Comparison of ENCODE assay signal across 18 cellular contexts in genomic region chr6:73367761-73368355, GRCh38. TPM values are rescaled to one million over a fixed set of nuclear protein-coding genes. Genes with fewer than 3 reads are reported as not detected.
"Had no signal": no experiment of that assay in that cellular context is flagged by ENCODE, and none has a peak within 500 bp of the region (broad histone marks: within the 10 kb centered on the region; RNA-seq: fewer than 3 reads in every experiment).

No MANE protein-coding gene starts in this region.

- DNase-seq: activated naive CD4-positive, alpha-beta T cell treated with anti-CD3 and anti-CD28 coated beads, Interleukin-2, amount 50 U/mL, for 16 hours; activated T-cell treated with anti-CD3 and anti-CD28 coated beads, Interleukin-2, amount 50 U/mL, for 1 hour; adrenal gland; effector memory CD4-positive, alpha-beta T cell; hippocampal formation; stimulated activated CD4-positive, alpha-beta T cell treated with anti-CD3 and anti-CD28 coated beads, Interleukin-4, amount 100 ng/mL, for 4 hours; stimulated activated naive CD8-positive, alpha-beta T cell treated with anti-CD3 and anti-CD28 coated beads, Interleukin-15, amount 100 ng/mL, for 72 hours; testis; upper lobe of right lung had no signal

- H3K4me1 Mint-ChIP-seq: mesothelial cell of epicardium; stimulated activated naive CD8-positive, alpha-beta T cell treated with anti-CD3 and anti-CD28 coated beads, Interleukin-15, amount 100 ng/mL, for 72 hours had no signal

- H3K9me3 ChIP-seq: adrenal gland, testis had no signal

- H3K27ac Mint-ChIP-seq: mesothelial cell of epicardium; stimulated activated naive CD8-positive, alpha-beta T cell treated with anti-CD3 and anti-CD28 coated beads, Interleukin-15, amount 100 ng/mL, for 72 hours had no signal

- H3K27ac ChIP-seq: adrenal gland, coronary artery, skin epidermis, testis, upper lobe of right lung had no signal

- ATAC-seq: activated CD4-positive, CD25-positive, alpha-beta regulatory T cell treated with anti-CD3 and anti-CD28 coated beads, Interleukin-2, amount 50 U/mL, for 24 hours; stimulated activated naive CD8-positive, alpha-beta T cell treated with anti-CD3 and anti-CD28 coated beads, Interleukin-15, amount 100 ng/mL, for 72 hours; upper lobe of right lung had no signal

- H3K27me3 Mint-ChIP-seq: stimulated activated naive CD8-positive, alpha-beta T cell treated with anti-CD3 and anti-CD28 coated beads, Interleukin-15, amount 100 ng/mL, for 72 hours had no signal

- H3K36me3 Mint-ChIP-seq: mesothelial cell of epicardium had no signal

- H3K4me1 ChIP-seq: adrenal gland, testis, upper lobe of right lung had no signal

- H3K4me3 ChIP-seq: adrenal gland, coronary artery, skin epidermis, testis, upper lobe of right lung had no signal

- H3K4me3 Mint-ChIP-seq: mesothelial cell of epicardium; stimulated activated naive CD8-positive, alpha-beta T cell treated with anti-CD3 and anti-CD28 coated beads, Interleukin-15, amount 100 ng/mL, for 72 hours had no signal

- H3K27me3 ChIP-seq: adrenal gland, testis, upper lobe of right lung had no signal

- H3K36me3 ChIP-seq: adrenal gland, upper lobe of right lung had no signal

RNA-seq across cellular contexts. Expression of gene OOEP, which starts 1.8 kb away (rescaled TPM):
- total RNA-seq: cardiac septum, glomerular endothelial cell, mesothelial cell of epicardium, myocyte had no signal

RNA-seq across cellular contexts. Expression of gene KHDC3L, which starts 5.4 kb away (rescaled TPM):
- total RNA-seq: adrenal gland, cardiac septum, glomerular endothelial cell, lower leg skin, mesothelial cell of epicardium, myocyte, upper lobe of right lung had no signal
- polyA plus RNA-seq: adrenal gland, esophagus had no signal

RNA-seq across cellular contexts. Expression of gene DPPA5, which starts 13.8 kb away (rescaled TPM):
- total RNA-seq: adrenal gland, cardiac septum, glomerular endothelial cell, lower leg skin, mesothelial cell of epicardium, myocyte, upper lobe of right lung had no signal
- polyA plus RNA-seq: adrenal gland, esophagus had no signal

RNA-seq across cellular contexts. Expression of gene DDX43, which starts 26.8 kb away (rescaled TPM):
- total RNA-seq: cardiac septum, mesothelial cell of epicardium, myocyte had no signal
